In genomic region chr4:82431026-82431745, GRCh38 we compare ENCODE assay signal across 8 cellular contexts. TPM values are rescaled to one million over a fixed set of nuclear protein-coding genes. Genes with fewer than 3 reads are reported as not detected.
A peak's percentile ranks its signal among the peaks of the same experiment; 100 is the strongest.
DNase-seq lines count a peak whose midpoint lies in the region; ATAC-seq and TF ChIP-seq lines count a peak whose summit lies in the region.

No MANE protein-coding gene starts in this region.

- H3K27me3 ChIP-seq in HUES64 (ENCODE audit: insufficient read depth, low read length) (no peaks in the 10 kb centered on the region), ectodermal cell (ENCODE audit: control insufficient read depth, insufficient read depth, low read length, poor library complexity, severe bottlenecking) (no peaks in the 10 kb centered on the region), mucosa of rectum (ENCODE audit: control insufficient read depth in 2 of 2, insufficient read depth in 2 of 2, low read length in 2 of 2) (no peaks in the 10 kb centered on the region), suprapubic skin (no peaks in the 10 kb centered on the region)

- H3K4me1 ChIP-seq in HUES64 (ENCODE audit: insufficient read depth, low read length), result peaks cover 24% of the 10 kb centered on the region
- H3K4me1 ChIP-seq in ectodermal cell (ENCODE audit: control insufficient read depth, insufficient read depth, low read length), result peaks cover 4% of the 10 kb centered on the region
- peaks cover 23 to 24% of the 10 kb centered on the region in 2 donors for H3K4me1 ChIP-seq in mucosa of rectum (ENCODE audit: control insufficient read depth in 2 of 2, insufficient read depth in 2 of 2, low read length in 2 of 2)
- H3K4me1 ChIP-seq in suprapubic skin, result peaks cover 41% of the 10 kb centered on the region

- peak overlapping the region; percentile 94 for H3K4me3 Mint-ChIP-seq in activated B cell treated with CpG ODN at 0.5 μM for 24 hours

- no peak for TF ChIP-seq EP300 in suprapubic skin (IDR thresholded peaks at IDR 0.05)

- no peak for TF ChIP-seq CTCF in activated B cell treated with CpG ODN at 0.5 μM for 24 hours (IDR thresholded peaks at IDR 0.05)
- no peak for TF ChIP-seq CTCF in suprapubic skin (IDR thresholded peaks at IDR 0.05)

- H3K27ac ChIP-seq in HUES64 (ENCODE audit: low read depth, low read length) (peak overlapping the region; percentile 100), ectodermal cell (ENCODE audit: insufficient read depth, low read depth, low read length, poor library complexity, severe bottlenecking) (peak overlapping the region; percentile 99), mucosa of rectum (ENCODE audit: low read depth in 2 of 2, low read length in 2 of 2) (peak overlapping the region; percentile 81 to 99), suprapubic skin (peak overlapping the region; percentile 96)

- DNase-seq in ELR (ENCODE audit: low read depth) (peak; percentile 54), activated B cell treated with CpG ODN at 0.5 μM for 24 hours (peak; percentile 38), suprapubic skin (ENCODE audit: low spot score in 2 of 2) (peak in 1 of 2 donors; percentile 74), H4 (ENCODE audit: low spot score) (no peak)

- CTCF ChIA-PET in activated B cell treated with CpG ODN at 0.5 μM for 24 hours (lab: Charles Lee), result interaction anchor here (0.6 kb wide), 1 partner anchor 1151 kb away, joined by 3 read pairs; no protein-coding TSS in a partner anchor

- POLR2A ChIA-PET in activated B cell treated with CpG ODN at 0.5 μM for 24 hours (lab: Charles Lee), result interaction anchor here (0.6 to 6.2 kb wide), 5 partner anchors 21 to 1011 kb away, joined by 4 to 199 read pairs (median 7); partner anchors contain the start of gene HNRNPD

- 3% methylated on average over 31 of the region's 31 CpGs for WGBS in HUES64
- 4 to 5% methylated on average over 31 of the region's 31 CpGs for WGBS in ectodermal cell, 2 experiments
- WGBS in suprapubic skin, result 5% methylated on average over 21 of the region's 31 CpGs

- peaks cover 52% of the 10 kb centered on the region for H3K4me1 Mint-ChIP-seq in activated B cell treated with CpG ODN at 0.5 μM for 24 hours

- no peaks in the 10 kb centered on the region for H3K9me3 Mint-ChIP-seq in activated B cell treated with CpG ODN at 0.5 μM for 24 hours

- H3K9ac ChIP-seq in HUES64 (ENCODE audit: low read depth, low read length) (peak overlapping the region; percentile 100), mucosa of rectum (ENCODE audit: low read depth in 1 of 2, low read length in 2 of 2) (peak overlapping the region; percentile 77 to 79)

- intact Hi-C loops in activated B cell treated with CpG ODN at 0.5 μM for 24 hours (cut with micrococcal nuclease), result loop anchor here (2.0 kb wide), 1 partner anchor 788 kb away; no protein-coding TSS in a partner anchor

- H3K27me3 Mint-ChIP-seq in activated B cell treated with CpG ODN at 0.5 μM for 24 hours, result no peaks in the 10 kb centered on the region

- H3K27ac Mint-ChIP-seq in activated B cell treated with CpG ODN at 0.5 μM for 24 hours, result peak overlapping the region; percentile 99

- peak overlapping the region; percentile 100 for H3K4me3 ChIP-seq in HUES64 (ENCODE audit: low read length)
- peak overlapping the region; percentile 58 for H3K4me3 ChIP-seq in ectodermal cell (ENCODE audit: insufficient read depth, low read depth, low read length)
- peak overlapping the region; percentile 70 to 94 for H3K4me3 ChIP-seq in mucosa of rectum (ENCODE audit: low read length in 2 of 2)
- H3K4me3 ChIP-seq in suprapubic skin, result peak overlapping the region; percentile 83

- peaks cover 61% of the 10 kb centered on the region for H3K36me3 Mint-ChIP-seq in activated B cell treated with CpG ODN at 0.5 μM for 24 hours (ENCODE audit: low read depth)

- H3K36me3 ChIP-seq in HUES64 (ENCODE audit: insufficient read depth, low read length) (peaks cover 51% of the 10 kb centered on the region), ectodermal cell (ENCODE audit: control insufficient read depth, insufficient read depth, low read length) (peaks cover 12% of the 10 kb centered on the region), mucosa of rectum (ENCODE audit: control insufficient read depth in 2 of 2, insufficient read depth in 2 of 2, low read length in 2 of 2) (peaks cover 12 to 16% of the 10 kb centered on the region in 2 donors), suprapubic skin (peaks cover 9% of the 10 kb centered on the region)

- H3K9me3 ChIP-seq in HUES64 (ENCODE audit: insufficient read depth, low read depth, low read length) (no peaks in the 10 kb centered on the region), ectodermal cell (ENCODE audit: control insufficient read depth, low read length) (no peaks in the 10 kb centered on the region), mucosa of rectum (ENCODE audit: control insufficient read depth in 2 of 2, low read length in 2 of 2) (no peaks in the 10 kb centered on the region), suprapubic skin (no peaks in the 10 kb centered on the region)

- TF ChIP-seq POLR2A in suprapubic skin (IDR thresholded peaks at IDR 0.05) (no peak), GM18505 (IDR thresholded peaks at IDR 0.05; ENCODE audit: borderline replicate concordance, extremely low read depth, insufficient read depth, insufficient read length) (no peak)

- ATAC-seq in activated B cell treated with CpG ODN at 0.5 μM for 24 hours (ENCODE audit: low read depth) (no peak), GM18505 (IDR thresholded peaks at IDR 0.05; ENCODE audit: unreplicated experiment) (no peak)

RNA-seq across cellular contexts. Expression of gene ENOPH1, which starts 0.8 kb away (rescaled TPM):
- polyA plus RNA-seq in HUES64 (2013, experiment 1 of 2), result 70.7 TPM
- polyA plus RNA-seq in HUES64 (2013, experiment 2 of 2), result 70.8 TPM
- total RNA-seq in activated B cell treated with CpG ODN at 0.5 μM for 24 hours (24.6 and 26.0 TPM in 2 replicates), suprapubic skin (10 to 100 TPM; 31.2 to 36.1 (median 31.8) TPM)
- 50.6 TPM for polyA plus RNA-seq in ectodermal cell (2013, experiment 1 of 4)
- 48.2 TPM for polyA plus RNA-seq in ectodermal cell (2013, experiment 2 of 4)
- 40.7 TPM for polyA plus RNA-seq in ectodermal cell (2013, experiment 3 of 4)
- 45.2 TPM for polyA plus RNA-seq in ectodermal cell (2013, experiment 4 of 4)
- total RNA-seq in H4 (2014; rRNA removed; shearing (Covaris generic)), result 58.8 and 70.2 TPM in 2 replicates

RNA-seq across cellular contexts. Expression of gene HNRNPDL, which starts 0.9 kb away (rescaled TPM):
- polyA plus RNA-seq in HUES64 (2013, experiment 1 of 2), result 382 TPM
- 380 TPM for polyA plus RNA-seq in HUES64 (2013, experiment 2 of 2)
- total RNA-seq in activated B cell treated with CpG ODN at 0.5 μM for 24 hours (432 and 439 TPM in 2 replicates), suprapubic skin (100 to 1,000 TPM; 101 to 257 (median 126) TPM)
- polyA plus RNA-seq in ectodermal cell (2013, experiment 1 of 4), result 690 TPM
- polyA plus RNA-seq in ectodermal cell (2013, experiment 2 of 4), result 638 TPM
- 424 TPM for polyA plus RNA-seq in ectodermal cell (2013, experiment 3 of 4)
- polyA plus RNA-seq in ectodermal cell (2013, experiment 4 of 4), result 474 TPM
- 321 and 330 TPM in 2 replicates for total RNA-seq in H4 (2014; rRNA removed; shearing (Covaris generic))

RNA-seq across cellular contexts. Expression of gene HNRNPD, which starts 57.4 kb away (rescaled TPM):
- 446 TPM for polyA plus RNA-seq in HUES64 (2013, experiment 1 of 2)
- 473 TPM for polyA plus RNA-seq in HUES64 (2013, experiment 2 of 2)
- total RNA-seq in activated B cell treated with CpG ODN at 0.5 μM for 24 hours, result 300 and 350 TPM in 2 replicates
- 733 TPM for polyA plus RNA-seq in ectodermal cell (2013, experiment 1 of 4)
- 715 TPM for polyA plus RNA-seq in ectodermal cell (2013, experiment 2 of 4)
- polyA plus RNA-seq in ectodermal cell (2013, experiment 3 of 4), result 425 TPM
- polyA plus RNA-seq in ectodermal cell (2013, experiment 4 of 4), result 446 TPM
- 100 to 1,000 TPM in 1 of 4 donors, 10 to 100 TPM in 3; 65.5 to 253 (median 78.1) TPM for total RNA-seq in suprapubic skin
- total RNA-seq in H4 (2014; rRNA removed; shearing (Covaris generic)), result 38.7 and 39.2 TPM in 2 replicates
